Comparison of ENCODE assay signal across 23 cellular contexts in the genomic region with DNA sequence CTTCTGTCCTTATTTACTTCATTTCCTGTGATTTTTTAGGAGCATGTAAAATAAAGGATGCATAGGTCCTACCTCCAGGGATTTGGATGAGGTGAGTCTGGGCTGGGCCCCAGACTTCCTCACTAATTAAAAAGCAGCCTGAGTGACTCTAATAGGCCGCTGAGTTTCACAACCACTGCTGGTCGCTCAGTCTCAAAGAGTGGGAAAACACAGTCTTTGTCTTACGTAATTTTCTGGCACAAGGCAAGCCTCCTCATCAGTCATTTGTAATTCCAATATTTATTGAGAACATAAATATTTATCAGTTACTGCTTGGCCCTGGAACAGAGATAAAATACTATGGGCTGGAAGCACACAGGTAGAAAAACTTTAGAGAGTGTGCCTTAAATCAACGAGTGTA.
DNase-seq lines count a peak whose midpoint lies in the region; ATAC-seq, FAIRE-seq and TF ChIP-seq lines count a peak whose summit lies in the region.
"Had no signal": no experiment of that assay in that cellular context is flagged by ENCODE, and none has a peak within 500 bp of the region (broad histone marks: within the 10 kb centered on the region; RNA-seq: fewer than 3 reads in every experiment).

No MANE protein-coding gene starts in this region.

- TF ChIP-seq POLR2A in IMR-90 (IDR thresholded peaks at IDR 0.05; ENCODE audit: low read depth, low read length) (no peak), erythroblast (IDR thresholded peaks at IDR 0.05; ENCODE audit: low read length) (no peak)

- no peak overlapping the region for H3K23ac ChIP-seq in IMR-90 (ENCODE audit: low read depth, low read length)

- no peak overlapping the region for H3K4me2 ChIP-seq in IMR-90 (ENCODE audit: low read depth, low read length)

- no peak overlapping the region for H3K27ac ChIP-seq in IMR-90 (ENCODE audit: insufficient read depth, low read length)
- H3K27ac ChIP-seq: brain microvascular endothelial cell, ovary, thyroid gland had no signal

- H2BK15ac ChIP-seq in IMR-90 (ENCODE audit: low read depth, low read length): no peak overlapping the region

- no TSS peak for BruUV-seq in IMR-90 (replicated peaks; lab: Mats Ljungman, UMichigan)

- H3K4ac ChIP-seq in IMR-90 (ENCODE audit: low read depth, low read length): no peak overlapping the region

- H4K5ac ChIP-seq in IMR-90 (ENCODE audit: low read depth, low read length): no peak overlapping the region

- ATAC-seq in IMR-90 (ENCODE audit: low read depth) (peak; percentile 67), left cardiac atrium (no peak)
- ATAC-seq: naive thymus-derived CD8-positive, alpha-beta T cell; stimulated activated naive B cell treated with anti-CD40 and anti-IgM and Interleukin-4, amounts not matched to agents 10 μg/mL and 1 μg/mL and 100 μg/mL, for 72 hours had no signal

- POLR2A ChIA-PET in IMR-90 (lab: Charles Lee; ENCODE audit: unreplicated experiment): no interaction called here

- no peak overlapping the region for H2BK20ac ChIP-seq in IMR-90 (ENCODE audit: low read depth, low read length)

- TF ChIP-seq CTCF in IMR-90 (conservative IDR thresholded peaks at IDR 0.05; ENCODE audit: low read depth, low read length): no peak

- no peak overlapping the region for H3K4me3 ChIP-seq in IMR-90 (ENCODE audit: insufficient read depth, low read depth, low read length)
- H3K4me3 ChIP-seq: ovary, sigmoid colon, thyroid gland had no signal

- no peak overlapping the region for H2AK5ac ChIP-seq in IMR-90 (ENCODE audit: low read depth, low read length)

- no peak for TF ChIP-seq RAD21 in IMR-90 (IDR thresholded peaks at IDR 0.05; ENCODE audit: low read length)

- H2BK5ac ChIP-seq in IMR-90 (ENCODE audit: low read depth, low read length, poor library complexity, severe bottlenecking): no peak overlapping the region

- no peak overlapping the region for H3K14ac ChIP-seq in IMR-90 (replicated peaks; ENCODE audit: low read depth, low read length)

- dilution Hi-C loops in IMR-90 (cut with HindIII; ENCODE audit: low sequenced_read_pairs, unreplicated experiment): no loop called here

- in situ Hi-C loops in IMR-90 (cut with MboI; ENCODE audit: low sequenced_read_pairs): no loop called here

- H2BK120ac ChIP-seq in IMR-90 (ENCODE audit: low read depth, low read length): no peak overlapping the region

- H2AFZ ChIP-seq in IMR-90 (replicated peaks; ENCODE audit: low read length, poor library complexity): no peak overlapping the region

- WGBS in IMR-90 (ENCODE audit: extremely low coverage in 2 of 2, insufficient read length in 1 of 2), 2 experiments: no CpG with 5 or more reads among the region's 4 CpGs

- no peak overlapping the region for H3K9ac ChIP-seq in IMR-90 (ENCODE audit: low read depth, low read length)

- H2AK9ac ChIP-seq in IMR-90 (replicated peaks; ENCODE audit: low read depth, low read length, poor library complexity): no peak overlapping the region

- no peaks in the 10 kb centered on the region for H4K20me1 ChIP-seq in IMR-90 (ENCODE audit: insufficient read depth, low read length)

- DNase-seq in IMR-90: peak; percentile 77
- peak; percentile 55 for DNase-seq in SKM-1 treated with dmso at 0.1 percent for 144 hours (lab: John Stamatoyannopoulos, UW; ENCODE audit: unreplicated experiment)
- DNase-seq in fibroblast of gingiva (ENCODE audit: low read depth): peak; percentile 49
- DNase-seq in renal cortical epithelial cell (ENCODE audit: low read depth): peak; percentile 42
- DNase-seq in erythroblast (lab: John Stamatoyannopoulos, UW): no peak
- no peak for DNase-seq in left cardiac atrium
- DNase-seq in HTR-8/SVneo (ENCODE audit: insufficient read length, low spot score): no peak
- DNase-seq: activated CD4-positive, alpha-beta T cell treated with anti-CD3 and anti-CD28 coated beads, Interleukin-2, amount 10 ng/mL, durations not matched to agents 7 days and 5 days; activated CD8-positive, alpha-beta memory T cell treated with anti-CD3 and anti-CD28 coated beads, Interleukin-2, amount 50 U/mL, for 4 hours; brain microvascular endothelial cell; CD8-positive, alpha-beta memory T cell; cortex of kidney; kidney glomerular epithelial cell; naive thymus-derived CD8-positive, alpha-beta T cell; NCI-H1417; NCI-H524 treated with DMSO at 0.1 percent for 48 hours; SHP77; sigmoid colon; stimulated activated naive B cell treated with anti-CD40 and anti-IgM and Interleukin-4, amounts not matched to agents 10 μg/mL and 1 μg/mL and 100 μg/mL, for 72 hours; thyroid gland had no signal

- CTCF ChIA-PET in IMR-90 (lab: Yijun Ruan, JAX): no interaction called here

- no peaks in the 10 kb centered on the region for H3K79me1 ChIP-seq in IMR-90 (ENCODE audit: low read depth in 1 of 2, low read length in 2 of 2)

- H4K91ac ChIP-seq in IMR-90 (ENCODE audit: insufficient read depth, low read depth, low read length): no peak overlapping the region

- no peak overlapping the region for H3K56ac ChIP-seq in IMR-90 (ENCODE audit: extremely low read depth, insufficient read depth, low read length)

- no peaks in the 10 kb centered on the region for H3K27me3 ChIP-seq in IMR-90 (ENCODE audit: control insufficient read depth, insufficient read depth, low read length)
- H3K27me3 ChIP-seq: brain microvascular endothelial cell, ovary, sigmoid colon, thyroid gland had no signal

- no peak for FAIRE-seq in HTR-8/SVneo (lab: Jason Lieb, UNC)
- FAIRE-seq: endometrium, frontal cortex had no signal

- H3K4me1 ChIP-seq in IMR-90 (ENCODE audit: control insufficient read depth, insufficient read depth, low read length): 0 out of 2 replicates have a peak, but pooled peaks cover 2% of the 10 kb centered on the region

- no peak overlapping the region for H4K8ac ChIP-seq in IMR-90 (ENCODE audit: low read depth in 2 of 2, low read length in 2 of 2)

- H3K36me3 ChIP-seq in IMR-90 (ENCODE audit: control insufficient read depth, insufficient read depth, low read length): no peaks in the 10 kb centered on the region
- H3K36me3 ChIP-seq: brain microvascular endothelial cell, ovary, sigmoid colon, thyroid gland had no signal

- H3K18ac ChIP-seq in IMR-90 (ENCODE audit: low read depth, low read length): no peak overlapping the region

- no peaks in the 10 kb centered on the region for H3K9me3 ChIP-seq in IMR-90 (ENCODE audit: control insufficient read depth, insufficient read depth, low read length)
- H3K9me3 ChIP-seq: ovary, sigmoid colon, thyroid gland had no signal

- 0 out of 2 replicates have a peak, but pooled peaks cover 3% of the 10 kb centered on the region for H3K9me1 ChIP-seq in IMR-90 (ENCODE audit: insufficient read depth, low read length)

- intact Hi-C loops in IMR-90 (cut with micrococcal nuclease): no loop called here
- intact Hi-C loops in left cardiac atrium (cut with DNase I): no loop called here

TF ChIP-seq in IMR-90, 13 proteins besides CTCF, POLR2A, EP300 and RAD21:
- TF ChIP-seq CEBPB (IDR thresholded peaks at IDR 0.05; ENCODE audit: low read depth, low read length): peak; percentile 76
- no peak for TF ChIP-seq SMC3 (IDR thresholded peaks at IDR 0.05; ENCODE audit: low read depth, low read length)
- TF ChIP-seq FOS (IDR thresholded peaks at IDR 0.05; ENCODE audit: low read depth, low read length): 0 out of 2 replicates have a peak, but pooled peaks have one; percentile 7
TF ChIP-seq in IMR-90: peak in this region for 2.

Comparison
In these comparisons a context has a peak if more than half of its experiments do, and no peak if none do; other contexts are left out.
1. DNase-seq: peak in IMR-90 (single experiment), SKM-1 treated with dmso at 0.1 percent for 144 hours (single experiment), fibroblast of gingiva (single experiment) and renal cortical epithelial cell (single experiment); none in erythroblast (0 of 2), left cardiac atrium (single experiment) and HTR-8/SVneo (single experiment).